In the genomic region with DNA sequence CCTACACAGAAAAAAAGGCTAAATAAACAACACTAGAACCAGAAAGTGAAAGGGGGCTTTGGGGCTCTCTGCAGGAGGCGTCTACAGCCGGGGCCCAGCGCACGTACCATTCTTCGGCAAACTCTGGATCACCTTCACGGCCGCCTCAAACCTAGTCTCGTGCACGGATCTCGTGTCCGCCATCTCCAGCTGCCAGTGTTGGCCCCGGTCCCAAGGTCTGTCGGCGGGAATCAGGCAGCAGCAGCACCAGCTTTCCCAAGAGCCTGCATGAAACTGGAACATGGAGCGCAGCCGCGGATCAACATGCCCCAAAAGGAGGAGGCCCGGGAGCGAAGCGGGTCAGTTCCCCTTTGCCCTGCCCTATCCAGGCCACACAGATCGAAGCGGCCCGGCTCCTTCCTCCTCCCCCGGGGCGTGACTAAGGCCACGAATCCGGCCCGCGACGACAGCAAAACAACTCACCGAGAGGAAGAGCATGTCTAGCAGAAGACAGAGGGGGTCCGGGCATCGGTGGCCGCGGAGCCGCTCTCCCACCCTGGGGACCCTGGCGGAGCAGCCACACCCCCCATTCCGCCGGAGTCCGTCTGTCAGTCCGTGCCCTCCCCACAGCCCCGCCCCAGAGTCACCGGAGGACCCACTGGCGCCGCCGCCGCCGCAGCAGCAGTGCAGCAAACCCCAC, we compare ENCODE assay signal across 8 cellular contexts. TPM values are rescaled to one million over a fixed set of nuclear protein-coding genes. Genes with fewer than 3 reads are reported as not detected.
DNase-seq lines count a peak whose midpoint lies in the region; ATAC-seq, FAIRE-seq and TF ChIP-seq lines count a peak whose summit lies in the region.

ACBD5 (minus strand) TSS at position 586 of the 679 bp plus-strand sequence; CDS start at position 477, 109 bp downstream.

- ATAC-seq in HG02571 (IDR thresholded peaks at IDR 0.05; ENCODE audit: unreplicated experiment) (peak; percentile 50), heart left ventricle (peak; percentile 59 to 87 (median 75))

- peaks cover 22 to 51% of the 10 kb centered on the region in 2 donors for H3K4me1 ChIP-seq in adrenal gland (replicated peaks in 1 of 2)
- H3K4me1 ChIP-seq in heart left ventricle = peaks cover 2 to 48% (median 39%) of the 10 kb centered on the region in 12 donors

- H3K27ac ChIP-seq in adrenal gland (peak within 1 kb of the TSS; percentile 86 to 98 (median 97)), heart left ventricle (peak within 1 kb of the TSS; percentile 90 to 98 (median 96))

- H3K4me3 ChIP-seq in GM12864 (ENCODE audit: low read depth, low read length) (peak within 1 kb of the TSS; percentile 81), adrenal gland (peak within 1 kb of the TSS; percentile 27 to 78 (median 76)), heart left ventricle (peak within 1 kb of the TSS; percentile 61 to 90 (median 80))

- H3K27me3 ChIP-seq in adrenal gland (no peaks in the 10 kb centered on the region), heart left ventricle (no peaks in the 10 kb centered on the region)

- DNase-seq in GM12864 (ENCODE audit: low read depth) (peak; percentile 54), NCI-H1092 (lab: John Stamatoyannopoulos, UW) (peak; percentile 58), adrenal gland (peak; percentile 91 to 98 (median 96)), heart left ventricle (peak; percentile 88 to 95 (median 94)), pons (ENCODE audit: low spot score) (peak; percentile 72), urothelium cell line (ENCODE audit: low spot score) (peak; percentile 70)

- no peak for FAIRE-seq in urothelium cell line (lab: Jason Lieb, UNC)

- TF ChIP-seq CTCF in GM12864 (IDR thresholded peaks at IDR 0.05; ENCODE audit: low read depth, low read length, missing control alignments) (no peak), adrenal gland (IDR thresholded peaks at IDR 0.05) (no peak), heart left ventricle (IDR thresholded peaks at IDR 0.05) (no peak)

- TF ChIP-seq POLR2A in adrenal gland (IDR thresholded peaks at IDR 0.05) (peak; percentile 88 to 97), heart left ventricle (IDR thresholded peaks at IDR 0.05) (peak in 1 of 2 donors; percentile 51)

- WGBS in adrenal gland, 4 donors = 0 to 2% (median 0%) methylated on average over 9 to 48 of the region's 48 CpGs
- 0 to 1% (median 0%) methylated on average over 17 to 48 of the region's 48 CpGs for WGBS in heart left ventricle, 4 donors

- no peaks in the 10 kb centered on the region for H3K9me3 ChIP-seq in adrenal gland (replicated peaks in 1 of 3)
- no peaks in the 10 kb centered on the region for H3K9me3 ChIP-seq in heart left ventricle

- intact Hi-C loops in T-helper 1 cell treated with Interleukin-12 subunit alpha and Interleukin-12 subunit beta and Interleukin-4 antibody, amounts not matched to agents 30 ng/mL and 1 ng/mL, for 36 hours (cut with micrococcal nuclease) = loop anchor here (1.0 to 5.0 kb wide), 13 partner anchors 16 to 1292 kb away; partner anchors contain the start of gene WAC
- intact Hi-C loops in adrenal gland (cut with DNase I) (no loop called here), heart left ventricle (cut with DNase I) (loop anchor here in 1 of 10 donors (2.0 to 10.0 kb wide), 2 partner anchors 86 to 264 kb away; partner anchors contain the start of genes MASTL, RAB18 and YME1L1)

- no peaks in the 10 kb centered on the region for H3K36me3 ChIP-seq in adrenal gland (replicated peaks in 1 of 2)
- H3K36me3 ChIP-seq in heart left ventricle = peaks cover 0 to 11% (median 0%) of the 10 kb centered on the region in 9 donors

RNA-seq across cellular contexts. Expression of gene ACBD5, which starts in this region (rescaled TPM):
- total RNA-seq in T-helper 1 cell treated with Interleukin-12 subunit alpha and Interleukin-12 subunit beta and Interleukin-4 antibody, amounts not matched to agents 30 ng/mL and 1 ng/mL, for 36 hours = 18.0 and 18.2 TPM in 2 replicates
- 10 to 100 TPM; 35.6 to 61.9 (median 45.7) TPM for total RNA-seq in adrenal gland
- polyA plus RNA-seq in adrenal gland = 10 to 100 TPM; 10.4 to 50.9 (median 18.0) TPM
- total RNA-seq in heart left ventricle = 10 to 100 TPM; 48.8 to 86.0 (median 72.9) TPM
- polyA plus RNA-seq in heart left ventricle = 10 to 100 TPM; 28.3 to 41.1 TPM

Comparison
In these comparisons a context has a peak if more than half of its experiments do, and no peak if none do; other contexts are left out.
1. Peak in every context shown above with its lines: DNase-seq, ATAC-seq, H3K4me3 ChIP-seq and H3K27ac ChIP-seq.